ENCODE assay signal across 8 cellular contexts in the genomic region with DNA sequence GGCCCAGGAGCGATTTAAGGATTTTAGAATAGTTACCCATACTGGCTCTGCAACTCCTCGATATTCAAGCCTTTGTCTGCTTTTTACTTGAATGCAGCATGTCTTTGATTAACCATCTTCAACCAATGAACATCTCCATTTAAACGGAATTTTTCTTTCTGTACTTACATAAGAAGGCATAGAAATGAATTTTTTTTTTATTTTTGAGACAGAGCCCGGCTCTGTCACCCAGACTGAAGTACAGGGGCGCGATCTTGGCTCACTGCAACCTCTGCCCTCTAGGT. TPM values are rescaled to one million over a fixed set of nuclear protein-coding genes. Genes with fewer than 3 reads are reported as not detected.
DNase-seq lines count a peak whose midpoint lies in the region; ATAC-seq, FAIRE-seq and TF ChIP-seq lines count a peak whose summit lies in the region.

No MANE protein-coding gene starts in this region.

- H3K9me3 ChIP-seq in GM23248 (ENCODE audit: low read depth) (no peaks in the 10 kb centered on the region), WERI-Rb-1 (ENCODE audit: severe bottlenecking) (no peaks in the 10 kb centered on the region), gastrocnemius medialis (no peaks in the 10 kb centered on the region)

- peaks cover 10% of the 10 kb centered on the region for H3K36me3 ChIP-seq in GM23248 (ENCODE audit: low read depth)
- H3K36me3 ChIP-seq in WERI-Rb-1 = peaks cover 12% of the 10 kb centered on the region
- H3K36me3 ChIP-seq in gastrocnemius medialis = peaks cover 0 to 7% of the 10 kb centered on the region in 2 donors

- in situ Hi-C loops in GM23248 (cut with MboI) (no loop called here), gastrocnemius medialis (cut with MboI; ENCODE audit: low sequenced_read_pairs in 4 of 4) (loop anchor here in 1 of 4 donors (25.0 kb wide), 1 partner anchor 1578 kb away; the partner anchor contains the start of gene RGMB)

- TF ChIP-seq CTCF in WERI-Rb-1 (IDR thresholded peaks at IDR 0.05; ENCODE audit: low read depth, low read length) = no peak
- no peak for TF ChIP-seq CTCF in foreskin fibroblast (IDR thresholded peaks at IDR 0.05; ENCODE audit: low read depth, low read length)
- no peak for TF ChIP-seq CTCF in gastrocnemius medialis (IDR thresholded peaks at IDR 0.05 in 4 of 5, conservative IDR thresholded peaks at IDR 0.05 in 1 of 5)

- DNase-seq in GM23248 (no peak), WERI-Rb-1 (no peak), foreskin fibroblast (no peak), gastrocnemius medialis (no peak), H54 (ENCODE audit: insufficient read length, low spot score) (no peak), erythroblast (lab: John Stamatoyannopoulos, UW) (no peak)
- DNase-seq in effector CD8-positive, alpha-beta T cell (lab: John Stamatoyannopoulos, UW) = no peak
- no peak for DNase-seq in stimulated activated CD8-positive, alpha-beta memory T cell treated with anti-CD3 and anti-CD28 coated beads, Interleukin-4, amount 100 ng/mL, for 48 hours

- intact Hi-C loops in gastrocnemius medialis (cut with DNase I; ENCODE audit: low total_unique reads) = loop anchor here (2.0 to 10.0 kb wide), 2 partner anchors 1589 to 1629 kb away; partner anchors contain the start of genes ARSK, RGMB and SKIC3

- H3K4me3 ChIP-seq in GM23248 (peak overlapping the region; percentile 99), WERI-Rb-1 (ENCODE audit: low read depth, low read length) (peak overlapping the region; percentile 100), foreskin fibroblast (ENCODE audit: low read depth in 1 of 2, low read length in 2 of 2) (peak overlapping the region; percentile 91 to 92), gastrocnemius medialis (peak overlapping the region; percentile 65 to 96 (median 82))

- H3K27ac ChIP-seq in GM23248 (peak overlapping the region; percentile 97), WERI-Rb-1 (peak overlapping the region; percentile 99), gastrocnemius medialis (peak overlapping the region; percentile 84 to 92 (median 88))

- no peak for ATAC-seq in gastrocnemius medialis

- H3K4me2 ChIP-seq in GM23248 (ENCODE audit: unreplicated experiment) = peak overlapping the region; percentile 85

- H3K9me2 ChIP-seq in GM23248 (ENCODE audit: insufficient read depth) = no peaks in the 10 kb centered on the region

- no peaks in the 10 kb centered on the region for H3K27me3 ChIP-seq in GM23248 (replicated peaks; ENCODE audit: insufficient read depth)
- no peaks in the 10 kb centered on the region for H3K27me3 ChIP-seq in WERI-Rb-1 (ENCODE audit: insufficient read depth, low read depth, severe bottlenecking)
- H3K27me3 ChIP-seq in gastrocnemius medialis = no peaks in the 10 kb centered on the region

- TF ChIP-seq POLR2A in gastrocnemius medialis (IDR thresholded peaks at IDR 0.05) = no peak
- no peak for TF ChIP-seq POLR2A in H54 (IDR thresholded peaks at IDR 0.05; ENCODE audit: low read depth, low read length)
- TF ChIP-seq POLR2A in erythroblast (IDR thresholded peaks at IDR 0.05; ENCODE audit: low read length) = no peak

- 35 to 36% methylated on average over 6 of the region's 6 CpGs for WGBS in GM23248 (ENCODE audit: low coverage in 1 of 2, low lambda C conversion rate in 2 of 2, missing lambda C conversion rate in 2 of 2), 2 experiments

- peaks cover 39% of the 10 kb centered on the region for H3K79me2 ChIP-seq in GM23248 (ENCODE audit: insufficient read depth)

- peak overlapping the region; percentile 97 for H2AFZ ChIP-seq in GM23248

- H3K9ac ChIP-seq in GM23248 = peak overlapping the region; percentile 98

- no peak for FAIRE-seq in H54 (lab: Jason Lieb, UNC)

- H4K20me1 ChIP-seq in GM23248 (ENCODE audit: insufficient read depth) = no peaks in the 10 kb centered on the region

- peaks cover 14% of the 10 kb centered on the region for H3K4me1 ChIP-seq in GM23248 (ENCODE audit: insufficient read depth)
- H3K4me1 ChIP-seq in gastrocnemius medialis = peaks cover 11 to 21% of the 10 kb centered on the region in 2 donors

- H3F3A ChIP-seq in GM23248 (ENCODE audit: insufficient read depth) = peaks cover 8% of the 10 kb centered on the region; the same call in 1 of the 2 replicates

RNA-seq across cellular contexts. Expression of gene RIOK2, which starts 0.8 kb away (rescaled TPM):
- 23.0 and 35.5 TPM in 2 replicates for total RNA-seq in GM23248 (2014; rRNA removed; shearing (Covaris generic))
- 53.8 and 55.6 TPM in 2 replicates for polyA plus RNA-seq in GM23248 (2016; fragmentation: Nextera tagmentation; extraction: Ambion mirVana)
- total RNA-seq in gastrocnemius medialis = 10 to 100 TPM in 3 of 4 donors, 1 to 10 TPM in 1; 9.8 to 34.4 (median 17.3) TPM

RNA-seq across cellular contexts. Expression of gene LIX1, which starts 41.5 kb away (rescaled TPM):
- total RNA-seq in GM23248 (2014; rRNA removed; shearing (Covaris generic)) = not detected in 2 replicates
- polyA plus RNA-seq in GM23248 (2016; fragmentation: Nextera tagmentation; extraction: Ambion mirVana) = 0.05 TPM in 1 of 2 replicates, not detected in the other
- not detected for total RNA-seq in gastrocnemius medialis
